Comparison of ENCODE assay signal across 9 cellular contexts in genomic region chr10:104076743-104077160, GRCh38. TPM values are rescaled to one million over a fixed set of nuclear protein-coding genes. Genes with fewer than 3 reads are reported as not detected.
A peak's percentile ranks its signal among the peaks of the same experiment; 100 is the strongest.
DNase-seq lines count a peak whose midpoint lies in the region; ATAC-seq lines count a peak whose summit lies in the region.
"Had no signal": no experiment of that assay in that cellular context is flagged by ENCODE, and none has a peak within 500 bp of the region (broad histone marks: within the 10 kb centered on the region; RNA-seq: fewer than 3 reads in every experiment).

No MANE protein-coding gene starts in this region.

- POLR2A ChIA-PET in naive thymus-derived CD8-positive, alpha-beta T cell (lab: Charles Lee): no interaction called here

- no peaks in the 10 kb centered on the region for H3K27me3 Mint-ChIP-seq in naive thymus-derived CD8-positive, alpha-beta T cell

- peaks cover 3% of the 10 kb centered on the region for H3K27me3 ChIP-seq in neuron (ENCODE audit: insufficient read depth, low read length)

- H2AFZ ChIP-seq in neuron (ENCODE audit: low read depth, low read length): peak overlapping the region; percentile 78

- no peaks in the 10 kb centered on the region for H3K9me3 ChIP-seq in neuron (ENCODE audit: low read length)

- no peak overlapping the region for H3K4me3 Mint-ChIP-seq in naive thymus-derived CD8-positive, alpha-beta T cell

- no peaks in the 10 kb centered on the region for H3K36me3 ChIP-seq in neuron (ENCODE audit: insufficient read depth, low read length)

- DNase-seq in EL (peak; percentile 8), NCI-H2196 treated with DMSO at 0.1 percent for 48 hours (lab: John Stamatoyannopoulos, UW; ENCODE audit: unreplicated experiment) (peak; percentile 9), fibroblast of gingiva (ENCODE audit: low read depth) (peak; percentile 71)
- no peak for DNase-seq in activated CD4-positive, alpha-beta T cell treated with anti-CD3 and anti-CD28 coated beads, Interleukin-2, amount 50 U/mL, for 48 hours
- DNase-seq in naive thymus-derived CD8-positive, alpha-beta T cell: no peak
- DNase-seq: stimulated activated CD4-positive, alpha-beta T cell treated with anti-CD3 and anti-CD28 coated beads, Interleukin-2, amount 100 ng/mL, for 24 hours had no signal

- no peak overlapping the region for H3K27ac Mint-ChIP-seq in naive thymus-derived CD8-positive, alpha-beta T cell

- no peaks in the 10 kb centered on the region for H3K36me3 Mint-ChIP-seq in naive thymus-derived CD8-positive, alpha-beta T cell

- H3K4me1 ChIP-seq in neuron (ENCODE audit: insufficient read depth, low read length): peaks cover 11% of the 10 kb centered on the region

- no peak for ATAC-seq in naive thymus-derived CD8-positive, alpha-beta T cell
- no peak for ATAC-seq in GM19395 (IDR thresholded peaks at IDR 0.05; ENCODE audit: unreplicated experiment)
- no peak for ATAC-seq in GM18907 (IDR thresholded peaks at IDR 0.05; ENCODE audit: unreplicated experiment)

- no peaks in the 10 kb centered on the region for H3K4me1 Mint-ChIP-seq in naive thymus-derived CD8-positive, alpha-beta T cell

- no peaks in the 10 kb centered on the region for H3K9me3 Mint-ChIP-seq in naive thymus-derived CD8-positive, alpha-beta T cell

- no peak overlapping the region for H3K4me3 ChIP-seq in neuron (ENCODE audit: low read length)

RNA-seq across cellular contexts. Expression of gene COL17A1, which starts 8.9 kb away (rescaled TPM):
- not detected for total RNA-seq in naive thymus-derived CD8-positive, alpha-beta T cell
- polyA plus RNA-seq in naive thymus-derived CD8-positive, alpha-beta T cell: not detected

RNA-seq across cellular contexts. Expression of gene SFR1, which starts 45.2 kb away (rescaled TPM):
- 10 to 100 TPM; 15.5 to 17.3 TPM for total RNA-seq in naive thymus-derived CD8-positive, alpha-beta T cell
- polyA plus RNA-seq in naive thymus-derived CD8-positive, alpha-beta T cell: 10 to 100 TPM; 12.9 to 18.2 (median 14.4) TPM

Comparison
In these comparisons a context has a peak if more than half of its experiments do, and no peak if none do; other contexts are left out.
1. DNase-seq: peak in EL (single experiment), NCI-H2196 treated with DMSO at 0.1 percent for 48 hours (single experiment) and fibroblast of gingiva (single experiment); none in activated CD4-positive, alpha-beta T cell treated with anti-CD3 and anti-CD28 coated beads, Interleukin-2, amount 50 U/mL, for 48 hours (0 of 2) and naive thymus-derived CD8-positive, alpha-beta T cell (0 of 10).